ENCODE assay signal across 9 cellular contexts in the genomic region with DNA sequence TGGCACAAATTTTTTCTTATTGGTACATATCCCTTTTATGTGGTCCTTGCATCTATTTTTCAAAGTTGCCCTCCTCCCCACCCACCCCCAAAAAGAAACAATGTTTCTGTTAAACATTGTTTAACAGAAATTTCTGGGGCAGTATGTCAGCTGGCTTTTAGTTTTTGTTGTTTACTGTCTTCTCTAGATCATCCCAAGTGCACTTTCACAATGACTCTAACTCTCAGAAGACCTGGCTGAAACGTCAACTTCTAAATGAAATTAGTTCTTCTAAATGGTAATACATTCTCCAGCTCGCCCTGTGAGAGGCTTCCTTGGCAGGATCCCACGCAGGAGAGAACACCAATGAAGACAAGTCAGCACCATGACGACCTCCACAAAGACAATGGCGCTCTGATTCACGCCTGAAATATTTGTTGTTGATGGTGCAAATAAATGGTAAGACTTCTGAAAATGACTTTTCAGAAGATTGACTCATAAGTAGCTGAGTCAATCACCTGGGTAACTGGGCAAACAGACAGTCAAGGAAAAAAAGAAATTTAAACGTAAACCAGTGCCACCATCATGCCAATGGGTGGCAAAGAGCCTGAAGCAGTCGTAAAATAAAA.
DNase-seq lines count a peak whose midpoint lies in the region; ATAC-seq and TF ChIP-seq lines count a peak whose summit lies in the region.
"Had no signal": no experiment of that assay in that cellular context is flagged by ENCODE, and none has a peak within 500 bp of the region (broad histone marks: within the 10 kb centered on the region; RNA-seq: fewer than 3 reads in every experiment).

No MANE protein-coding gene starts in this region.

- peak overlapping the region; percentile 63 for H2AFZ ChIP-seq in ACC112 (ENCODE audit: low read length, unreplicated experiment)

- intact Hi-C loops in breast epithelium (cut with DNase I; ENCODE audit: low total_unique reads): no loop called here

- H3K36me3 ChIP-seq in ACC112 (ENCODE audit: insufficient read depth, low read length) (no peaks in the 10 kb centered on the region), breast epithelium (no peaks in the 10 kb centered on the region)

- no peak for TF ChIP-seq POLR2A in breast epithelium (IDR thresholded peaks at IDR 0.05)

- H3K4me1 ChIP-seq in ACC112 (ENCODE audit: control insufficient read depth, insufficient read depth, low read length, unreplicated experiment): peaks cover 14% of the 10 kb centered on the region
- H3K4me1 ChIP-seq in breast epithelium: no peaks in the 10 kb centered on the region

- no peak for TF ChIP-seq CTCF in breast epithelium (IDR thresholded peaks at IDR 0.05)

- H3K4me3 ChIP-seq in ACC112 (ENCODE audit: low read depth, low read length) (no peak overlapping the region), breast epithelium (no peak overlapping the region)

- no peaks in the 10 kb centered on the region for H3K9me3 ChIP-seq in breast epithelium

- ATAC-seq in GM19452 (IDR thresholded peaks at IDR 0.05; ENCODE audit: unreplicated experiment) (peak; percentile 81), HG03196 (IDR thresholded peaks at IDR 0.05; ENCODE audit: unreplicated experiment) (peak; percentile 87)

- no peaks in the 10 kb centered on the region for H3K79me2 ChIP-seq in ACC112 (ENCODE audit: control insufficient read depth, insufficient read depth, low read length, unreplicated experiment)

- H3K27ac ChIP-seq in ACC112 (ENCODE audit: low read depth, low read length) (peak overlapping the region; percentile 92), breast epithelium (peak overlapping the region; percentile 85 to 90)

- H3K27me3 ChIP-seq in ACC112 (ENCODE audit: insufficient read depth, low read length) (no peaks in the 10 kb centered on the region), breast epithelium (no peaks in the 10 kb centered on the region)

- DNase-seq in breast epithelium (ENCODE audit: low spot score in 2 of 2): peak in 1 of 2 donors; percentile 76
- DNase-seq in stimulated activated CD4-positive, alpha-beta T cell treated with anti-CD3 and anti-CD28 coated beads, Interleukin-2, amount 100 ng/mL, for 24 hours: no peak
- no peak for DNase-seq in activated naive CD4-positive, alpha-beta T cell treated with Interleukin-2 at 50 U/mL for 16 hours
- no peak for DNase-seq in central memory CD4-positive, alpha-beta T cell
- DNase-seq in activated effector memory CD4-positive, alpha-beta T cell treated with anti-CD3 and anti-CD28 coated beads, Interleukin-2, amount 50 U/mL, for 16 hours: no peak
- DNase-seq: CD4-positive, CD25-positive, alpha-beta regulatory T cell had no signal
